Comparison of ENCODE assay signal across 2 cellular contexts in the genomic region with DNA sequence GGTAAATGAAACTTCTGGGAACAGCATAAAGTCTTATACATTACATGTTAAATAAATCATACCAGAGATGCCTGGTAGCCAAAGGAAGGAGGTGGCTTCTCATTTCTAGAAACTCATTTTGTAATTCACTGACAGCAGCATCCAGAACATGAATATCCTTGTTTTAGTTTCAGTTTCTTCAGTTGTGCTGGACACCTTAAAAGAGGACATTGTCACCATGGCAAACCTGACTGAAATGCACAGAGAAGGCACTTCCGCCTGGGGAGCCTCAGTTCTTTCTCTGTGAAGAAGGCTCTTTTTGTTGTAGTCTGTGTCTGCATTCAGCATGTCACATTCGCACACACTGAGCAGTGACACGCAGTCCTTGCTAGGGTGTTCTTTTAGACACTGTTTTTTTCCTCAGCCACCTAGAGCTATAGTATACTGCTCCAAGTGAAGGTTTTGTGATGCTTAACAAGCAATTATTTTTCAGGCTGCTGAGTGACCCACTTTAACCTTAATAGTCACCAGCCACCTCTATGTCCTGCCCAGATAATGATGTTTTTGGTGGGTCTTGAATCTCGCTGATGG.
TF ChIP-seq lines count a peak whose summit lies in the region.

No MANE protein-coding gene starts in this region.

TF ChIP-seq in GM12878, 131 proteins besides CTCF, POLR2A, EP300 and RAD21:
- TF ChIP-seq RB1 (IDR thresholded peaks at IDR 0.05; ENCODE audit: borderline replicate concordance) (no peak), ZNF217 (IDR thresholded peaks at IDR 0.05) (no peak)

TF ChIP-seq in GM12891, 5 proteins besides CTCF, POLR2A, EP300 and RAD21 (continued from another document):
- TF ChIP-seq POLR2AphosphoS5 (IDR thresholded peaks at IDR 0.05; ENCODE audit: low read depth, low read length) (no peak), PAX5 (IDR thresholded peaks at IDR 0.05; ENCODE audit: insufficient read depth, low read length, severe bottlenecking) (no peak), SPI1 (IDR thresholded peaks at IDR 0.05; ENCODE audit: low read depth, low read length) (no peak)
TF ChIP-seq in GM12891: peak in this region for 0.
